8 cellular contexts compared by ENCODE assay signal in the genomic region with DNA sequence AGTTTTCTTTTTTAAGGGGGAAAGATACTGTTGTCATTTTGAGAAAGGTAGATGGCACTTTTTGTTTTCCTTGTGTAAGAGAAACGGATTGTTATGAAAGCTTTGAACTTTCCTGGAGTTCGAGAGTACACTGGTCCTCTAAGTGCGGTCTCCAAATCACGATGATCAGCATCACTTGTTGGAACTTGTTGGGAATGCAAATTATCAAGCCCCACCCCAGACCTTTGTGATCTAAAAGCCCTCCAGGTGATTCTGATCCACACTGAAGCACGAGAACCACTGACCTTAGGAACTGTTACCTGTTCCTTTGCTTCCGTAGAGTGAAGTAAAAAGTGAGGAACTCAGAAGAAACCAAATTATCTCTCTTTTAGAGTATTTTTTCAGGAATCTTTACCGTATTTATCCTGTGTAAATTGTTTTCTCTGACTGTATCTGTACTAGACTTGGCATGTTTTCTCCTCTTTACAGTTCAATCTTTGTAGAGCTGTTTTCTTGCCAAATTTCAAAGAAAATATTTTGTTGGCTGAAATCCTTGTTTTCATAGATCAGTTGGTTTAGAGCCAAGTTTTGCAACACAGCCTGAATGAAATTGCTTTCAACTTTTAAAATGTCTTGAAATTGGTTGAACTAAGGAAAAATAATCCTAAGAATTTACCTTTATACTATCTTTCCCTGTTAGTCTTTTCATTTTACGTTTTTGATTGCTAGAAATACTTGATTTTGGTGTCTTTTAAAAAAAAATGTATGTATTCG. TPM values are rescaled to one million over a fixed set of nuclear protein-coding genes. Genes with fewer than 3 reads are reported as not detected.
DNase-seq lines count a peak whose midpoint lies in the region; ATAC-seq, FAIRE-seq and TF ChIP-seq lines count a peak whose summit lies in the region.

No MANE protein-coding gene starts in this region.

- WGBS in small intestine, 3 donors, result 11 to 23% (median 22%) methylated on average over 9 of the region's 9 CpGs

- peaks cover 37% of the 10 kb centered on the region for H3K36me3 Mint-ChIP-seq in activated CD4-positive, alpha-beta T cell treated with anti-CD3 and anti-CD28 coated beads, Interleukin-2, amount 10 ng/mL, durations not matched to agents 24 days and 14 days (ENCODE audit: low read depth)
- H3K36me3 Mint-ChIP-seq in WTC11 (peaks cover 31% of the 10 kb centered on the region), glutamatergic neuron (ENCODE audit: unreplicated experiment) (no peaks in the 10 kb centered on the region)

- H3K27me3 Mint-ChIP-seq in activated CD4-positive, alpha-beta T cell treated with anti-CD3 and anti-CD28 coated beads, Interleukin-2, amount 10 ng/mL, durations not matched to agents 24 days and 14 days, result peaks cover 2% of the 10 kb centered on the region
- H3K27me3 Mint-ChIP-seq in WTC11 (ENCODE audit: low read depth), result no peaks in the 10 kb centered on the region
- no peaks in the 10 kb centered on the region for H3K27me3 Mint-ChIP-seq in glutamatergic neuron (ENCODE audit: unreplicated experiment)

- ATAC-seq in WTC11 (no peak), GM19463 (IDR thresholded peaks at IDR 0.05; ENCODE audit: unreplicated experiment) (no peak)

- H3K4me3 Mint-ChIP-seq in activated CD4-positive, alpha-beta T cell treated with anti-CD3 and anti-CD28 coated beads, Interleukin-2, amount 10 ng/mL, durations not matched to agents 24 days and 14 days, result peak overlapping the region; percentile 93
- H3K4me3 Mint-ChIP-seq in WTC11 (peak overlapping the region; percentile 52), glutamatergic neuron (ENCODE audit: unreplicated experiment) (no peak overlapping the region)

- H3K9me3 Mint-ChIP-seq in activated CD4-positive, alpha-beta T cell treated with anti-CD3 and anti-CD28 coated beads, Interleukin-2, amount 10 ng/mL, durations not matched to agents 24 days and 14 days, result no peaks in the 10 kb centered on the region
- H3K9me3 Mint-ChIP-seq in WTC11 (no peaks in the 10 kb centered on the region), glutamatergic neuron (ENCODE audit: unreplicated experiment) (peaks cover 12% of the 10 kb centered on the region)

- H3K27me3 ChIP-seq in small intestine (ENCODE audit: control insufficient read depth in 2 of 2, insufficient read depth in 2 of 2, low read length in 2 of 2), result no peaks in the 10 kb centered on the region

- intact Hi-C loops in activated CD4-positive, alpha-beta T cell treated with anti-CD3 and anti-CD28 coated beads, Interleukin-2, amount 10 ng/mL, durations not matched to agents 24 days and 14 days (cut with micrococcal nuclease), result no loop called here

- H3K4me3 ChIP-seq in foreskin fibroblast (ENCODE audit: low read depth in 1 of 2, low read length in 2 of 2) (peak overlapping the region in 1 of 2 donors; percentile 56), small intestine (ENCODE audit: low read depth in 1 of 2, low read length in 2 of 2) (no peak overlapping the region)

- DNase-seq in activated CD4-positive, alpha-beta T cell treated with anti-CD3 and anti-CD28 coated beads, Interleukin-2, amount 10 ng/mL, durations not matched to agents 24 days and 14 days, result no peak
- DNase-seq in activated CD4-positive, alpha-beta T cell treated with anti-CD3 and anti-CD28 coated beads, Interleukin-2, amount 50 U/mL, for 4 hours, result no peak
- DNase-seq in WTC11 (ENCODE audit: low spot score), result no peak
- DNase-seq in foreskin fibroblast, result peak; percentile 21 to 70
- peak; percentile 93 for DNase-seq in small intestine
- no peak for DNase-seq in glutamatergic neuron
- DNase-seq in NOMO-1 treated with DMSO at 0.1 percent for 48 hours (lab: John Stamatoyannopoulos, UW; ENCODE audit: unreplicated experiment), result no peak

- peaks cover 1 to 7% of the 10 kb centered on the region in 2 donors for H3K4me1 ChIP-seq in small intestine (ENCODE audit: control insufficient read depth in 2 of 2, insufficient read depth in 1 of 2, low read depth in 1 of 2, low read length in 1 of 2)

- peaks cover 3 to 10% of the 10 kb centered on the region in 2 donors for H3K36me3 ChIP-seq in small intestine (ENCODE audit: control insufficient read depth in 2 of 2, insufficient read depth in 2 of 2, low read length in 2 of 2)

- no peaks in the 10 kb centered on the region for H3K9me3 ChIP-seq in small intestine (ENCODE audit: control insufficient read depth, low read depth)

- peak overlapping the region in 1 of 2 donors; percentile 81 for H3K27ac ChIP-seq in small intestine (ENCODE audit: low read depth in 1 of 2, low read length in 1 of 2)

- CTCF ChIA-PET in WTC11 (lab: Charles Lee), result no interaction called here

- peaks cover 41% of the 10 kb centered on the region for H3K4me1 Mint-ChIP-seq in activated CD4-positive, alpha-beta T cell treated with anti-CD3 and anti-CD28 coated beads, Interleukin-2, amount 10 ng/mL, durations not matched to agents 24 days and 14 days
- H3K4me1 Mint-ChIP-seq in WTC11, result peaks cover 52% of the 10 kb centered on the region
- peaks cover 1% of the 10 kb centered on the region for H3K4me1 Mint-ChIP-seq in glutamatergic neuron (ENCODE audit: low read depth, unreplicated experiment)

- TF ChIP-seq CTCF in WTC11 (IDR thresholded peaks at IDR 0.05) (no peak), foreskin fibroblast (IDR thresholded peaks at IDR 0.05; ENCODE audit: low read depth, low read length) (no peak), glutamatergic neuron (IDR thresholded peaks at IDR 0.05; ENCODE audit: partially characterized antibody, unreplicated experiment) (no peak)

- H3K27ac Mint-ChIP-seq in activated CD4-positive, alpha-beta T cell treated with anti-CD3 and anti-CD28 coated beads, Interleukin-2, amount 10 ng/mL, durations not matched to agents 24 days and 14 days, result peak overlapping the region; percentile 70
- H3K27ac Mint-ChIP-seq in WTC11 (peak overlapping the region; percentile 81), glutamatergic neuron (ENCODE audit: unreplicated experiment) (no peak overlapping the region)

- FAIRE-seq in small intestine (lab: Jason Lieb, UNC), result no peak

- POLR2A ChIA-PET in WTC11 (lab: Charles Lee), result no interaction called here

TF ChIP-seq in WTC11, 78 proteins besides CTCF, POLR2A, EP300 and RAD21 (continues in another document):
- TF ChIP-seq, protein P1, sequence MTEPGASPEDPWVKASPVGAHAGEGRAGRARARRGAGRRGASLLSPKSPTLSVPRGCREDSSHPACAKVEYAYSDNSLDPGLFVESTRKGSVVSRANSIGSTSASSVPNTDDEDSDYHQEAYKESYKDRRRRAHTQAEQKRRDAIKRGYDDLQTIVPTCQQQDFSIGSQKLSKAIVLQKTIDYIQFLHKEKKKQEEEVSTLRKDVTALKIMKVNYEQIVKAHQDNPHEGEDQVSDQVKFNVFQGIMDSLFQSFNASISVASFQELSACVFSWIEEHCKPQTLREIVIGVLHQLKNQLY (CRISPR knock-in tag; IDR thresholded peaks at IDR 0.05), result no peak
- no peak for TF ChIP-seq TCF7 (CRISPR knock-in tag; IDR thresholded peaks at IDR 0.05; ENCODE audit: low read depth)
- TF ChIP-seq, protein P2, sequence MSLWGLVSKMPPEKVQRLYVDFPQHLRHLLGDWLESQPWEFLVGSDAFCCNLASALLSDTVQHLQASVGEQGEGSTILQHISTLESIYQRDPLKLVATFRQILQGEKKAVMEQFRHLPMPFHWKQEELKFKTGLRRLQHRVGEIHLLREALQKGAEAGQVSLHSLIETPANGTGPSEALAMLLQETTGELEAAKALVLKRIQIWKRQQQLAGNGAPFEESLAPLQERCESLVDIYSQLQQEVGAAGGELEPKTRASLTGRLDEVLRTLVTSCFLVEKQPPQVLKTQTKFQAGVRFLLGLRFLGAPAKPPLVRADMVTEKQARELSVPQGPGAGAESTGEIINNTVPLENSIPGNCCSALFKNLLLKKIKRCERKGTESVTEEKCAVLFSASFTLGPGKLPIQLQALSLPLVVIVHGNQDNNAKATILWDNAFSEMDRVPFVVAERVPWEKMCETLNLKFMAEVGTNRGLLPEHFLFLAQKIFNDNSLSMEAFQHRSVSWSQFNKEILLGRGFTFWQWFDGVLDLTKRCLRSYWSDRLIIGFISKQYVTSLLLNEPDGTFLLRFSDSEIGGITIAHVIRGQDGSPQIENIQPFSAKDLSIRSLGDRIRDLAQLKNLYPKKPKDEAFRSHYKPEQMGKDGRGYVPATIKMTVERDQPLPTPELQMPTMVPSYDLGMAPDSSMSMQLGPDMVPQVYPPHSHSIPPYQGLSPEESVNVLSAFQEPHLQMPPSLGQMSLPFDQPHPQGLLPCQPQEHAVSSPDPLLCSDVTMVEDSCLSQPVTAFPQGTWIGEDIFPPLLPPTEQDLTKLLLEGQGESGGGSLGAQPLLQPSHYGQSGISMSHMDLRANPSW (CRISPR knock-in tag; conservative IDR thresholded peaks at IDR 0.05; ENCODE audit: low read depth), result no peak
- TF ChIP-seq, protein P3, sequence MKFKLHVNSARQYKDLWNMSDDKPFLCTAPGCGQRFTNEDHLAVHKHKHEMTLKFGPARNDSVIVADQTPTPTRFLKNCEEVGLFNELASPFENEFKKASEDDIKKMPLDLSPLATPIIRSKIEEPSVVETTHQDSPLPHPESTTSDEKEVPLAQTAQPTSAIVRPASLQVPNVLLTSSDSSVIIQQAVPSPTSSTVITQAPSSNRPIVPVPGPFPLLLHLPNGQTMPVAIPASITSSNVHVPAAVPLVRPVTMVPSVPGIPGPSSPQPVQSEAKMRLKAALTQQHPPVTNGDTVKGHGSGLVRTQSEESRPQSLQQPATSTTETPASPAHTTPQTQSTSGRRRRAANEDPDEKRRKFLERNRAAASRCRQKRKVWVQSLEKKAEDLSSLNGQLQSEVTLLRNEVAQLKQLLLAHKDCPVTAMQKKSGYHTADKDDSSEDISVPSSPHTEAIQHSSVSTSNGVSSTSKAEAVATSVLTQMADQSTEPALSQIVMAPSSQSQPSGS (CRISPR knock-in tag; IDR thresholded peaks at IDR 0.05; ENCODE audit: borderline replicate concordance, low read depth), result no peak

RNA-seq across cellular contexts. Expression of a gene that starts 4.0 kb away (rescaled TPM):
- 104 and 105 TPM in 2 replicates for total RNA-seq in activated CD4-positive, alpha-beta T cell treated with anti-CD3 and anti-CD28 coated beads, Interleukin-2, amount 10 ng/mL, durations not matched to agents 24 days and 14 days
- total RNA-seq in WTC11 (2021) (51.8 to 55.7 TPM (median 53.1 TPM) in 3 replicates), glutamatergic neuron (ENCODE audit: unreplicated experiment) (23.1 TPM)
- polyA plus RNA-seq in small intestine, result 10 to 100 TPM; 71.5 to 89.9 (median 76.2) TPM

RNA-seq across cellular contexts. Expression of a gene that starts 49.0 kb away (rescaled TPM):
- total RNA-seq in activated CD4-positive, alpha-beta T cell treated with anti-CD3 and anti-CD28 coated beads, Interleukin-2, amount 10 ng/mL, durations not matched to agents 24 days and 14 days, result 29.1 and 30.8 TPM in 2 replicates
- total RNA-seq in WTC11 (2021) (69.1 to 78.5 TPM (median 73.3 TPM) in 3 replicates), glutamatergic neuron (ENCODE audit: unreplicated experiment) (7.4 TPM)
- 10 to 100 TPM in 1 of 3 donors, 1 to 10 TPM in 2; 1.1 to 22.5 (median 1.3) TPM for polyA plus RNA-seq in small intestine

RNA-seq across cellular contexts. Expression of a gene that starts 49.6 kb away (rescaled TPM):
- 44.5 and 50.3 TPM in 2 replicates for total RNA-seq in activated CD4-positive, alpha-beta T cell treated with anti-CD3 and anti-CD28 coated beads, Interleukin-2, amount 10 ng/mL, durations not matched to agents 24 days and 14 days
- total RNA-seq in WTC11 (2021) (68.5 to 73.4 TPM (median 69.4 TPM) in 3 replicates), glutamatergic neuron (ENCODE audit: unreplicated experiment) (19.2 TPM)
- polyA plus RNA-seq in small intestine, result 10 to 100 TPM in 1 of 3 donors, 1 to 10 TPM in 2; 4.1 to 10.9 (median 4.2) TPM

Comparison
In these comparisons a context has a peak if more than half of its experiments do, and no peak if none do; other contexts are left out.
1. DNase-seq: peak in foreskin fibroblast (2 of 2) and small intestine (single experiment); none in activated CD4-positive, alpha-beta T cell treated with anti-CD3 and anti-CD28 coated beads, Interleukin-2, amount 10 ng/mL, durations not matched to agents 24 days and 14 days (single experiment), activated CD4-positive, alpha-beta T cell treated with anti-CD3 and anti-CD28 coated beads, Interleukin-2, amount 50 U/mL, for 4 hours (0 of 2), WTC11 (single experiment), glutamatergic neuron (single experiment) and NOMO-1 treated with DMSO at 0.1 percent for 48 hours (single experiment).